ENCODE assay signal across 1 cellular context in the genomic region with DNA sequence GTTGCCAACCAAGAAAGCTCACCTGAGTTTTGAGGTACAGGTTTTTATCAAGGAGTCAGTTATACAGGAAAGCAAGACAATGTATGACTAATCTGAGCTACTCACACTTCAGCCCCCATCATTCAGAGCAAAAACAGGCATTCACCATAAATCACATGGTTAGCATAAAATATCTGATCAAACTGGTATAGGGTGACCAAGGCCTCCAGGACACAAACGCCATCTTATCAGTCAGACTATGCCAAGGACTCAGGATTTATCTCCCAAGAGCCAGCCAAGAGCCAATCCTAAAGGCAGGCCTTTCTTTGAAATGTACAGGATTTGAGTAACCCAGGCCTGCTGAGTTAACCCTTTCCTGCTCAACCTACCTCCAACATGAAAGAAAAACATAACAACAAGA.
TF ChIP-seq lines count a peak whose summit lies in the region.

No MANE protein-coding gene starts in this region.

TF ChIP-seq in WTC11, 78 proteins besides CTCF, POLR2A, EP300 and RAD21 (continued from another document):
- TF ChIP-seq, protein P1, sequence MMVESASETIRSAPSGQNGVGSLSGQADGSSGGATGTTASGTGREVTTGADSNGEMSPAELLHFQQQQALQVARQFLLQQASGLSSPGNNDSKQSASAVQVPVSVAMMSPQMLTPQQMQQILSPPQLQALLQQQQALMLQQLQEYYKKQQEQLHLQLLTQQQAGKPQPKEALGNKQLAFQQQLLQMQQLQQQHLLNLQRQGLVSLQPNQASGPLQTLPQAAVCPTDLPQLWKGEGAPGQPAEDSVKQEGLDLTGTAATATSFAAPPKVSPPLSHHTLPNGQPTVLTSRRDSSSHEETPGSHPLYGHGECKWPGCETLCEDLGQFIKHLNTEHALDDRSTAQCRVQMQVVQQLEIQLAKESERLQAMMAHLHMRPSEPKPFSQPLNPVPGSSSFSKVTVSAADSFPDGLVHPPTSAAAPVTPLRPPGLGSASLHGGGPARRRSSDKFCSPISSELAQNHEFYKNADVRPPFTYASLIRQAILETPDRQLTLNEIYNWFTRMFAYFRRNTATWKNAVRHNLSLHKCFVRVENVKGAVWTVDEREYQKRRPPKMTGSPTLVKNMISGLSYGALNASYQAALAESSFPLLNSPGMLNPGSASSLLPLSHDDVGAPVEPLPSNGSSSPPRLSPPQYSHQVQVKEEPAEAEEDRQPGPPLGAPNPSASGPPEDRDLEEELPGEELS (CRISPR knock-in tag; IDR thresholded peaks at IDR 0.05) = no peak
- TF ChIP-seq JAZF1 (CRISPR knock-in tag; IDR thresholded peaks at IDR 0.05) (no peak), ZNF317 (CRISPR knock-in tag; IDR thresholded peaks at IDR 0.05; ENCODE audit: borderline replicate concordance, low read depth) (no peak), FOXJ3 (CRISPR knock-in tag; IDR thresholded peaks at IDR 0.05; ENCODE audit: borderline replicate concordance) (no peak), ZNF232 (CRISPR knock-in tag; IDR thresholded peaks at IDR 0.05) (no peak), ZNF138 (CRISPR knock-in tag; conservative IDR thresholded peaks at IDR 0.05) (no peak), NFATC4 (CRISPR knock-in tag; IDR thresholded peaks at IDR 0.05) (no peak)
- TF ChIP-seq, protein P2, sequence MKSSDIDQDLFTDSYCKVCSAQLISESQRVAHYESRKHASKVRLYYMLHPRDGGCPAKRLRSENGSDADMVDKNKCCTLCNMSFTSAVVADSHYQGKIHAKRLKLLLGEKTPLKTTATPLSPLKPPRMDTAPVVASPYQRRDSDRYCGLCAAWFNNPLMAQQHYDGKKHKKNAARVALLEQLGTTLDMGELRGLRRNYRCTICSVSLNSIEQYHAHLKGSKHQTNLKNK (CRISPR knock-in tag; IDR thresholded peaks at IDR 0.05) = no peak
